In the genomic region with DNA sequence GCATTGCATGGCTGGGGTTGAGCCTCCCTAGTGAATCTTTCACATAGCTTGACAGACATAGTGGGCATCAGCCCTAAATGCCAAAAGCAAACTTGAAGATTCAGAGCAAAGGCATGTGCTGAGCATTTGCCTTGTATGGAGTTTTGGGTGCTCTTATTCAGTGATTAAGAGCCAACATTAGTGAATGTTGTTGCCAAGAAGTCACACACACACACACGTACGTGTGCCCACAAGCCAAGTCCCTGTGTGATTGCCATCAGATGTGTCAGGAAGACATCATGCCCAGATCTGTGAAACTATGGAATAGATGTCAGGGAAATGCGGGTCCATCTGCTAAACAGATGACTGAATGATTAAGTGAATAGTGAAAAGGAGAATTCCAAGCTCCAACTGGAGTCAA, we compare ENCODE assay signal across 23 cellular contexts.
DNase-seq lines count a peak whose midpoint lies in the region; ATAC-seq, FAIRE-seq and TF ChIP-seq lines count a peak whose summit lies in the region.
"Had no signal": no experiment of that assay in that cellular context is flagged by ENCODE, and none has a peak within 500 bp of the region (broad histone marks: within the 10 kb centered on the region; RNA-seq: fewer than 3 reads in every experiment).

No MANE protein-coding gene starts in this region.

- no peak for FAIRE-seq in bronchial epithelial cell (lab: Jason Lieb, UNC)
- FAIRE-seq: endothelial cell of umbilical vein had no signal

- H3K27ac ChIP-seq in foreskin keratinocyte, result no peak overlapping the region
- peak overlapping the region; percentile 86 for H3K27ac ChIP-seq in temporal lobe (ENCODE audit: low read depth, low read length)
- H3K27ac ChIP-seq in colonic mucosa, result no peak overlapping the region
- H3K27ac ChIP-seq in body of pancreas, result no peak overlapping the region
- H3K27ac ChIP-seq: SJCRH30, tibial nerve, WERI-Rb-1 had no signal

- ATAC-seq in foreskin keratinocyte (peak; percentile 11), HG02798 (IDR thresholded peaks at IDR 0.05; ENCODE audit: poor library complexity, unreplicated experiment) (no peak), body of pancreas (no peak), HG03469 (IDR thresholded peaks at IDR 0.05; ENCODE audit: unreplicated experiment) (no peak)
- ATAC-seq: left ventricle myocardium superior; stimulated activated effector memory CD8-positive, alpha-beta T cell treated with anti-CD3 and anti-CD28 coated beads, Interleukin-12 subunit alpha, Interleukin-12 subunit beta, amount 100 ng/mL, for 72 hours had no signal

- H3K4me3 ChIP-seq in bronchial epithelial cell (ENCODE audit: low read depth, low read length), result no peak overlapping the region
- no peak overlapping the region for H3K4me3 ChIP-seq in colonic mucosa
- no peak overlapping the region for H3K4me3 ChIP-seq in body of pancreas
- H3K4me3 ChIP-seq: SJCRH30, tibial nerve had no signal

- H3K27me3 ChIP-seq in bronchial epithelial cell (ENCODE audit: control insufficient read depth, insufficient read depth, low read length) (no peaks in the 10 kb centered on the region), foreskin keratinocyte (no peaks in the 10 kb centered on the region), colonic mucosa (no peaks in the 10 kb centered on the region), body of pancreas (no peaks in the 10 kb centered on the region)
- H3K27me3 ChIP-seq: SJCRH30, tibial nerve had no signal

- TF ChIP-seq CTCF in HFFc6 (IDR thresholded peaks at IDR 0.05) (0 out of 2 replicates have a peak, but pooled peaks have one; percentile 24), bronchial epithelial cell (IDR thresholded peaks at IDR 0.05; ENCODE audit: insufficient read depth, low read length, severe bottlenecking) (no peak), foreskin keratinocyte (conservative IDR thresholded peaks at IDR 0.05) (no peak), colonic mucosa (IDR thresholded peaks at IDR 0.05) (no peak), body of pancreas (IDR thresholded peaks at IDR 0.05) (no peak)

- WGBS in body of pancreas, 2 donors, result 85 to 88% methylated on average over 3 of the region's 3 CpGs

- intact Hi-C loops in colonic mucosa (cut with DNase I) (no loop called here), body of pancreas (cut with DNase I) (no loop called here)

- H3K27me3 Mint-ChIP-seq in HFFc6 (ENCODE audit: insufficient read depth), result no peaks in the 10 kb centered on the region; the same call in 1 of the 2 replicates

- H3K9me3 ChIP-seq in colonic mucosa (no peaks in the 10 kb centered on the region), body of pancreas (no peaks in the 10 kb centered on the region)
- H3K9me3 ChIP-seq: SJCRH30, tibial nerve had no signal

- H3K9me3 Mint-ChIP-seq in HFFc6, result no peaks in the 10 kb centered on the region
- H3K9me3 Mint-ChIP-seq: stimulated activated effector memory CD8-positive, alpha-beta T cell treated with anti-CD3 and anti-CD28 coated beads, Interleukin-12 subunit alpha, Interleukin-12 subunit beta, amount 100 ng/mL, for 72 hours had no signal

- H3K27ac Mint-ChIP-seq in HFFc6, result peak overlapping the region; percentile 80
- H3K27ac Mint-ChIP-seq: stimulated activated effector memory CD8-positive, alpha-beta T cell treated with anti-CD3 and anti-CD28 coated beads, Interleukin-12 subunit alpha, Interleukin-12 subunit beta, amount 100 ng/mL, for 72 hours had no signal

- no peak overlapping the region for H3K9ac ChIP-seq in colonic mucosa (ENCODE audit: low read depth in 2 of 2, low read length in 2 of 2)

- H3K36me3 Mint-ChIP-seq in HFFc6 (ENCODE audit: low read depth), result no peaks in the 10 kb centered on the region
- H3K36me3 Mint-ChIP-seq: stimulated activated effector memory CD8-positive, alpha-beta T cell treated with anti-CD3 and anti-CD28 coated beads, Interleukin-12 subunit alpha, Interleukin-12 subunit beta, amount 100 ng/mL, for 72 hours had no signal

- no peak for TF ChIP-seq POLR2A in body of pancreas (IDR thresholded peaks at IDR 0.05)

- H3K4me1 Mint-ChIP-seq in HFFc6 (ENCODE audit: low read depth), result peaks cover 84% of the 10 kb centered on the region
- H3K4me1 Mint-ChIP-seq: stimulated activated effector memory CD8-positive, alpha-beta T cell treated with anti-CD3 and anti-CD28 coated beads, Interleukin-12 subunit alpha, Interleukin-12 subunit beta, amount 100 ng/mL, for 72 hours had no signal

- H3K4me1 ChIP-seq in foreskin keratinocyte (peaks cover 28% of the 10 kb centered on the region), colonic mucosa (no peaks in the 10 kb centered on the region), body of pancreas (no peaks in the 10 kb centered on the region)

- DNase-seq in HFFc6 (peak; percentile 38), bronchial epithelial cell (ENCODE audit: low read depth) (peak; percentile 74), foreskin keratinocyte (peak; percentile 86 to 91), colonic mucosa (no peak), body of pancreas (no peak)
- DNase-seq: activated CD4-positive, alpha-beta T cell treated with anti-CD3 and anti-CD28 coated beads, Interleukin-2, amount 50 U/mL, for 48 hours; activated naive CD4-positive, alpha-beta T cell treated with Interleukin-2 at 50 U/mL for 16 hours; AML-193; amygdala; cortex of kidney; left ventricle myocardium superior; NCI-H1417; NCI-H69; OCI-M1; SJCRH30; T-helper 2 cell; WERI-Rb-1 had no signal

- peak overlapping the region; percentile 46 for H3K4me3 Mint-ChIP-seq in HFFc6
- H3K4me3 Mint-ChIP-seq: stimulated activated effector memory CD8-positive, alpha-beta T cell treated with anti-CD3 and anti-CD28 coated beads, Interleukin-12 subunit alpha, Interleukin-12 subunit beta, amount 100 ng/mL, for 72 hours had no signal

- H3K36me3 ChIP-seq in bronchial epithelial cell (ENCODE audit: control insufficient read depth, insufficient read depth, low read length) (no peaks in the 10 kb centered on the region), colonic mucosa (no peaks in the 10 kb centered on the region), body of pancreas (replicated peaks in 1 of 2; ENCODE audit: insufficient read depth in 1 of 2, low read depth in 2 of 2) (no peaks in the 10 kb centered on the region)
- H3K36me3 ChIP-seq: SJCRH30, tibial nerve, WERI-Rb-1 had no signal

Comparison
In these comparisons a context has a peak if more than half of its experiments do, and no peak if none do; other contexts are left out.
1. DNase-seq: peak in HFFc6 (single experiment), bronchial epithelial cell (single experiment) and foreskin keratinocyte (2 of 2); none in colonic mucosa (single experiment) and body of pancreas (0 of 4).